In genomic region chr18:52288403-52289004, GRCh38 we compare ENCODE assay signal across 8 cellular contexts. TPM values are rescaled to one million over a fixed set of nuclear protein-coding genes. Genes with fewer than 3 reads are reported as not detected.
DNase-seq lines count a peak whose midpoint lies in the region; ATAC-seq and TF ChIP-seq lines count a peak whose summit lies in the region.

No MANE protein-coding gene starts in this region.

- H3K27me3 ChIP-seq in prostate gland (replicated peaks; ENCODE audit: insufficient read depth) = no peaks in the 10 kb centered on the region

- H3K27me3 Mint-ChIP-seq in CD14-positive monocyte (ENCODE audit: low read depth in 3 of 3) = peaks cover 0 to 2% (median 0%) of the 10 kb centered on the region in 3 donors

- DNase-seq in CD14-positive monocyte (ENCODE audit: low spot score) (no peak), Kasumi-1 (lab: John Stamatoyannopoulos, UW) (peak; percentile 3 to 20), astrocyte of the hippocampus (ENCODE audit: low read depth, low spot score) (peak; percentile 16), prostate gland (ENCODE audit: low spot score) (no peak), medulla oblongata (ENCODE audit: extremely low spot score) (no peak), DMS79 treated with DMSO at 0.1 percent for 48 hours (lab: John Stamatoyannopoulos, UW) (no peak)

- H3K9me3 ChIP-seq in prostate gland = no peaks in the 10 kb centered on the region

- H3K4me1 Mint-ChIP-seq in CD14-positive monocyte = no peaks in the 10 kb centered on the region

- H3K9me3 Mint-ChIP-seq in CD14-positive monocyte = peaks cover 0 to 2% (median 0%) of the 10 kb centered on the region in 7 donors

- H3K27ac ChIP-seq in prostate gland = no peak overlapping the region

- H3K27ac Mint-ChIP-seq in CD14-positive monocyte = no peak overlapping the region

- H3K4me3 ChIP-seq in prostate gland = no peak overlapping the region

- no peak for TF ChIP-seq POLR2A in prostate gland (IDR thresholded peaks at IDR 0.05)

- peak; percentile 23 for TF ChIP-seq CTCF in CD14-positive monocyte (IDR thresholded peaks at IDR 0.05)
- TF ChIP-seq CTCF in prostate gland (IDR thresholded peaks at IDR 0.05) = peak in 3 of 4 experiments; percentile 10 to 52 (median 44)

- no peak overlapping the region for H3K4me3 Mint-ChIP-seq in CD14-positive monocyte

- ATAC-seq in GM18868 (IDR thresholded peaks at IDR 0.05; ENCODE audit: unreplicated experiment) = peak; percentile 81
- no peak for ATAC-seq in HG03521 (IDR thresholded peaks at IDR 0.05; ENCODE audit: unreplicated experiment)

- intact Hi-C loops in CD14-positive monocyte (cut with micrococcal nuclease) = no loop called here
- intact Hi-C loops in prostate gland (cut with DNase I) = no loop called here

- H3K4me1 ChIP-seq in prostate gland (replicated peaks) = no peaks in the 10 kb centered on the region

- WGBS in prostate gland = 30% methylated on average over 7 of the region's 7 CpGs

- no peaks in the 10 kb centered on the region for H3K36me3 ChIP-seq in prostate gland

- no peaks in the 10 kb centered on the region for H3K36me3 Mint-ChIP-seq in CD14-positive monocyte

RNA-seq across cellular contexts. Expression of gene DCC, which starts 51.5 kb away (rescaled TPM):
- not detected for polyA plus RNA-seq in CD14-positive monocyte
- total RNA-seq in prostate gland = 1 to 10 TPM in 1 of 2 donors, under 1 TPM in 1; 0.55 to 3.7 TPM

Comparison
In these comparisons a context has a peak if more than half of its experiments do, and no peak if none do; other contexts are left out.
1. DNase-seq: peak in Kasumi-1 (2 of 2) and astrocyte of the hippocampus (single experiment); none in CD14-positive monocyte (single experiment), prostate gland (single experiment), medulla oblongata (single experiment) and DMS79 treated with DMSO at 0.1 percent for 48 hours (single experiment).